ENCODE assay signal across 22 cellular contexts in the genomic region with DNA sequence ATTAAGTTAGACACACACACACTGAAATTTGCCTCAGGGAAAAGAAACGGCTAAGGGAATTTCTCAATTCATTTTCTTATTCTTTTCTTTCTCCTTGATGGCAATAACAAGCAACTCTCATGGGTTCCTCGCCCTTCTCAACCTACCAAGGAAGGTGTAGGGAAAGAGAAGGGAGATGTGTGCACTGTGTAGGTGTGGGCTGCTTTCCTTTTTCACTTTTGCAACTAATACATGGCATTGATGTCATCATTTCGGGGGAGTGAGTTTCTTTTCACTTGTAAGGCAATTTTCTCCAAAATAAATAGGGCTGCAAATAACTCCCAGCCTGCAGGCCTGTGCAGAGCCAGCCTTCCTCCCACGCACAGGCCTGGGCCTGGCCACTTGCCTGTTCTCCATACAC. TPM values are rescaled to one million over a fixed set of nuclear protein-coding genes. Genes with fewer than 3 reads are reported as not detected.
"Had no signal": no experiment of that assay in that cellular context is flagged by ENCODE, and none has a peak within 500 bp of the region (broad histone marks: within the 10 kb centered on the region; RNA-seq: fewer than 3 reads in every experiment).

No MANE protein-coding gene starts in this region.

- H3K79me2 ChIP-seq: parathyroid adenoma had no signal

- H3K9ac ChIP-seq: parathyroid adenoma had no signal

- H3K27ac ChIP-seq: body of pancreas, cardiac muscle cell, parathyroid adenoma, tibial nerve had no signal

- ATAC-seq: body of pancreas; stimulated activated naive CD8-positive, alpha-beta T cell treated with anti-CD3 and anti-CD28 coated beads, Interleukin-15, Interleukin-2, amounts not matched to agents 100 U/mL and 50 U/mL, for 24 hours had no signal

- H2AFZ ChIP-seq: parathyroid adenoma had no signal

- H3K4me3 ChIP-seq: body of pancreas, cardiac muscle cell, tibial nerve had no signal

- H3K9me3 ChIP-seq: body of pancreas, tibial nerve had no signal

- DNase-seq: activated CD4-positive, alpha-beta T cell treated with anti-CD3 and anti-CD28 coated beads for 1 hour; activated CD4-positive, alpha-beta T cell treated with anti-CD3 and anti-CD28 coated beads, Interleukin-2, amount 50 U/mL, for 1 hour; activated CD8-positive, alpha-beta memory T cell treated with anti-CD3 and anti-CD28 coated beads, Interleukin-2, amount 50 U/mL, for 4 hours; activated effector memory CD4-positive, alpha-beta T cell treated with Interleukin-2 at 50 U/mL for 16 hours; activated naive CD4-positive, alpha-beta T cell treated with anti-CD3 and anti-CD28 coated beads for 36 hours; activated T-cell treated with anti-CD3 and anti-CD28 coated beads, Interleukin-2, amount 50 U/mL, for 48 hours; amygdala; body of pancreas; effector CD4-positive, alpha-beta T cell; foreskin melanocyte; glutamatergic neuron; hypothalamus; nucleus accumbens; right cardiac atrium; stimulated activated CD4-positive, alpha-beta T cell treated with anti-CD3 and anti-CD28 coated beads, Interleukin-4, amount 100 ng/mL, for 24 hours; stimulated activated naive CD8-positive, alpha-beta T cell treated with anti-CD3 and anti-CD28 coated beads, Interleukin-15, Interleukin-2, amounts not matched to agents 100 U/mL and 50 U/mL, for 24 hours; T-helper 9 cell had no signal

- H3K36me3 ChIP-seq: cardiac muscle cell had no signal

- H3K27me3 ChIP-seq: body of pancreas, cardiac muscle cell, tibial nerve had no signal

- H3K4me1 ChIP-seq: parathyroid adenoma, tibial nerve had no signal

RNA-seq across cellular contexts. Expression of a gene that starts 41.5 kb away (rescaled TPM):
- total RNA-seq: activated naive CD4-positive, alpha-beta T cell treated with anti-CD3 and anti-CD28 coated beads for 36 hours; pulmonary artery endothelial cell; T-helper 1 cell treated with Interleukin-12 subunit alpha and Interleukin-12 subunit beta and Interleukin-4 antibody, amounts not matched to agents 30 ng/mL and 1 ng/mL, for 36 hours had no signal
